Comparison of ENCODE assay signal across 10 cellular contexts in the genomic region with DNA sequence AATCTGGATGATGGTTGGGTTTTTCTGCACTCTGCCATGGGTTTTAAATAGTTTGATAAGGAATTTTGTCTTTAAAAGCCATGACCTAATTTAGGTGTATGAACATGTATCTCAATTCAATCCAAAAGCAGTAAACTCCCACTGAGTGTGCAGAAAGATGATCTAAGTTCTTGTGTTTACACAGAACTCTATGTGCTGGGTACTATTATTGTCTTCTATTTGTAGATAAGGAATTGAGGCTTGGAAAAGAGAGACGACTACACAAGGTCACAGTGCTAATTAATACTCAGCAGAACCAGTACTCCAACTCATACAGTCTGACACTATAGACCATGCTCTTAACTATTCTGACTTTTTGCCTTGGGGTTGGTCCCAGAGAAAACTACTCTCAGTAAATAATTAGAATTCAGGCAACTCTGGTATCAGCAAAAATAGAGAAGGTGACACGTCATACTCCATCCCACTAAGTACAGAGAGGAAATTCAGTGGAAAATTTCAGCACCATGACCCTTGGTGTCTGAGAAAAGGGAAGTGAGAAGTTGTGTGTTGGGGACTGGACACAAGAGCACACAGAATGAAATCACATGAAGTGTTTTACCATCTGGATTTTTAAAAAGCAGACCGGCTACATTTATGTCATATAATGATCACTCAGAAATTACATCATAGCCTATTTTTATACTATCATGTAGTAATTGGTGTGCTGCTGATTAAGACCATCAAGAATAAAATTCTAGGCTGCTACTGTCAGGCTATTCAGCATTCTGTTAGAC. TPM values are rescaled to one million over a fixed set of nuclear protein-coding genes. Genes with fewer than 3 reads are reported as not detected.
A peak's percentile ranks its signal among the peaks of the same experiment; 100 is the strongest.
DNase-seq lines count a peak whose midpoint lies in the region; ATAC-seq, FAIRE-seq and TF ChIP-seq lines count a peak whose summit lies in the region.
"Had no signal": no experiment of that assay in that cellular context is flagged by ENCODE, and none has a peak within 500 bp of the region (broad histone marks: within the 10 kb centered on the region; RNA-seq: fewer than 3 reads in every experiment).

No MANE protein-coding gene starts in this region.

- DNase-seq in GM10248 (ENCODE audit: extremely low spot score) (peak; percentile 28), K562 (ENCODE audit: extremely low read depth in 1 of 4, low spot score in 3 of 4) (no peak), PC-3 (no peak), SJCRH30 (no peak), Calu3 (no peak)
- no peak for DNase-seq in activated CD4-positive, alpha-beta T cell treated with anti-CD3 and anti-CD28 coated beads, Interleukin-2, amount 10 ng/mL, durations not matched to agents 7 days and 5 days

- H3K36me3 ChIP-seq in K562 (ENCODE audit: control insufficient read depth, insufficient read depth, low read length) (no peaks in the 10 kb centered on the region), PC-3 (ENCODE audit: low read depth, low read length) (no peaks in the 10 kb centered on the region), SJCRH30 (no peaks in the 10 kb centered on the region)

- in situ Hi-C loops in K562 (cut with MboI) = no loop called here

- H3K4me3 Mint-ChIP-seq in activated CD4-positive, alpha-beta T cell treated with anti-CD3 and anti-CD28 coated beads, Interleukin-2, amount 10 ng/mL, durations not matched to agents 7 days and 5 days = no peak overlapping the region
- H3K4me3 Mint-ChIP-seq in Calu3 (ENCODE audit: low read depth, unreplicated experiment) = no peak overlapping the region

- H3K36me3 Mint-ChIP-seq in activated CD4-positive, alpha-beta T cell treated with anti-CD3 and anti-CD28 coated beads, Interleukin-2, amount 10 ng/mL, durations not matched to agents 7 days and 5 days (ENCODE audit: low read depth) = no peaks in the 10 kb centered on the region
- no peaks in the 10 kb centered on the region for H3K36me3 Mint-ChIP-seq in Calu3 (ENCODE audit: insufficient read depth, unreplicated experiment)

- no peak for FAIRE-seq in K562 (lab: Jason Lieb, UNC)
- FAIRE-seq: endometrium had no signal

- H3K4me1 ChIP-seq in K562 (replicated peaks in 1 of 2; ENCODE audit: control insufficient read depth in 2 of 2, insufficient read depth in 2 of 2, low read length in 2 of 2) = no peaks in the 10 kb centered on the region
- H3K4me1 ChIP-seq in PC-3 (ENCODE audit: insufficient read depth, low read length) = no peaks in the 10 kb centered on the region
- H3K4me1 ChIP-seq in SJCRH30 = peaks cover 3% of the 10 kb centered on the region; the same call in 1 of the 2 replicates

- H3K79me2 ChIP-seq in K562 (ENCODE audit: control insufficient read depth, insufficient read depth, low read length) = no peaks in the 10 kb centered on the region
- H3K79me2 ChIP-seq in PC-3 (ENCODE audit: low read length) = no peaks in the 10 kb centered on the region

- H2AFZ ChIP-seq in K562 (ENCODE audit: low read depth, low read length) (no peak overlapping the region), PC-3 (ENCODE audit: low read length) (no peak overlapping the region)

- H3K9ac ChIP-seq in K562 (ENCODE audit: insufficient read depth in 1 of 2, low read depth in 2 of 2, low read length in 2 of 2) (no peak overlapping the region), PC-3 (ENCODE audit: low read length) (no peak overlapping the region)

- TF ChIP-seq POLR2A in K562 (conservative IDR thresholded peaks at IDR 0.05) = no peak

- no peak for TF ChIP-seq RAD21 in K562 (CRISPR knock-in tag; conservative IDR thresholded peaks at IDR 0.05 in 1 of 2, IDR thresholded peaks at IDR 0.05 in 1 of 2)

- no peak for TF ChIP-seq CTCF in GM10248 (IDR thresholded peaks at IDR 0.05; ENCODE audit: control extremely low read depth, extremely low read depth, low read depth, missing control alignments)
- TF ChIP-seq CTCF in K562 (IDR thresholded peaks at IDR 0.05 in 2 of 3, conservative IDR thresholded peaks at IDR 0.05 in 1 of 3; ENCODE audit: insufficient read depth in 2 of 3, low read depth in 1 of 3, low read length in 3 of 3) = no peak
- TF ChIP-seq CTCF in PC-3 (conservative IDR thresholded peaks at IDR 0.05; ENCODE audit: low read depth, low read length) = no peak
- TF ChIP-seq CTCF in Calu3 (IDR thresholded peaks at IDR 0.05; ENCODE audit: unreplicated experiment) = no peak

- H3K9me2 ChIP-seq in PC-3 (replicated peaks; ENCODE audit: low read length) = no peaks in the 10 kb centered on the region

- peak; percentile 94 for ATAC-seq in GM21381 (IDR thresholded peaks at IDR 0.05; ENCODE audit: unreplicated experiment)
- peak; percentile 75 for ATAC-seq in HG03196 (IDR thresholded peaks at IDR 0.05; ENCODE audit: unreplicated experiment)
- ATAC-seq in K562 = no peak
- no peak for ATAC-seq in PC-3
- ATAC-seq: Panc1 had no signal

- H3K27ac Mint-ChIP-seq in activated CD4-positive, alpha-beta T cell treated with anti-CD3 and anti-CD28 coated beads, Interleukin-2, amount 10 ng/mL, durations not matched to agents 7 days and 5 days = no peak overlapping the region
- no peak overlapping the region for H3K27ac Mint-ChIP-seq in Calu3 (ENCODE audit: unreplicated experiment)

- POLR2A ChIA-PET in GM10248 (lab: Yijun Ruan, JAX) = no interaction called here
- POLR2A ChIA-PET in K562 (lab: Yijun Ruan, JAX) = no interaction called here
- POLR2A ChIA-PET in PC-3 (lab: Charles Lee; ENCODE audit: unreplicated experiment) = no interaction called here
- POLR2A ChIA-PET in activated CD4-positive, alpha-beta T cell treated with anti-CD3 and anti-CD28 coated beads, Interleukin-2, amount 10 ng/mL, durations not matched to agents 7 days and 5 days (lab: Charles Lee) = no interaction called here

- H3K9me3 Mint-ChIP-seq in activated CD4-positive, alpha-beta T cell treated with anti-CD3 and anti-CD28 coated beads, Interleukin-2, amount 10 ng/mL, durations not matched to agents 7 days and 5 days = no peaks in the 10 kb centered on the region
- H3K9me3 Mint-ChIP-seq in Calu3 (ENCODE audit: low read depth, unreplicated experiment) = no peaks in the 10 kb centered on the region

- peaks cover 34% of the 10 kb centered on the region for H3K27me3 Mint-ChIP-seq in activated CD4-positive, alpha-beta T cell treated with anti-CD3 and anti-CD28 coated beads, Interleukin-2, amount 10 ng/mL, durations not matched to agents 7 days and 5 days
- H3K27me3 Mint-ChIP-seq in Calu3 (ENCODE audit: unreplicated experiment) = peaks cover 8% of the 10 kb centered on the region

- H4K20me1 ChIP-seq in K562 (replicated peaks; ENCODE audit: control insufficient read depth, insufficient read depth, low read length) (no peaks in the 10 kb centered on the region), PC-3 (ENCODE audit: low read length) (no peaks in the 10 kb centered on the region)

- H3K9me1 ChIP-seq in K562 (ENCODE audit: control insufficient read depth, insufficient read depth, low read length) = no peaks in the 10 kb centered on the region

- no peaks in the 10 kb centered on the region for H3K4me1 Mint-ChIP-seq in activated CD4-positive, alpha-beta T cell treated with anti-CD3 and anti-CD28 coated beads, Interleukin-2, amount 10 ng/mL, durations not matched to agents 7 days and 5 days
- H3K4me1 Mint-ChIP-seq in Calu3 (ENCODE audit: low read depth, unreplicated experiment) = no peaks in the 10 kb centered on the region

- intact Hi-C loops in K562 (cut with micrococcal nuclease) (no loop called here), PC-3 (cut with micrococcal nuclease) (no loop called here), Calu3 (cut with micrococcal nuclease; ENCODE audit: unreplicated experiment) (no loop called here)

- BruUV-seq in K562 (replicated peaks; lab: Mats Ljungman, UMichigan) (no TSS peak), PC-3 (replicated peaks; lab: Mats Ljungman, UMichigan) (no TSS peak), Calu3 (replicated peaks; lab: Mats Ljungman, UMichigan) (no TSS peak)

- no peak overlapping the region for H3K4me3 ChIP-seq in K562
- H3K4me3 ChIP-seq in PC-3 (ENCODE audit: low read length) = no peak overlapping the region
- no peak overlapping the region for H3K4me3 ChIP-seq in SJCRH30

- H3K4me2 ChIP-seq in K562 (ENCODE audit: insufficient read depth, low read length) (no peak overlapping the region), PC-3 (ENCODE audit: low read length) (no peak overlapping the region)

- WGBS in K562 (ENCODE audit: insufficient coverage, low coverage, missing lambda C conversion rate) = 0% methylated on average over 3 of the region's 3 CpGs

- H3K27ac ChIP-seq in K562 (ENCODE audit: extremely low read depth, low read depth, low read length) (no peak overlapping the region), PC-3 (ENCODE audit: low read length) (no peak overlapping the region), SJCRH30 (no peak overlapping the region)

- CTCF ChIA-PET in GM10248 (lab: Yijun Ruan, JAX) = no interaction called here
- CTCF ChIA-PET in K562 (lab: Yijun Ruan, JAX; ENCODE audit: low intra/inter-chr PET ratio) = no interaction called here
- CTCF ChIA-PET in PC-3 (lab: Charles Lee) = no interaction called here
- CTCF ChIA-PET in activated CD4-positive, alpha-beta T cell treated with anti-CD3 and anti-CD28 coated beads, Interleukin-2, amount 10 ng/mL, durations not matched to agents 7 days and 5 days (lab: Charles Lee) = no interaction called here
- CTCF ChIA-PET in Calu3 (lab: Charles Lee) = no interaction called here

- TF ChIP-seq EP300 in K562 (IDR thresholded peaks at IDR 0.05; ENCODE audit: low read length) = no peak

- no peaks in the 10 kb centered on the region for H3K9me3 ChIP-seq in K562 (replicated peaks; ENCODE audit: control insufficient read depth, insufficient read depth, low read depth, low read length)
- H3K9me3 ChIP-seq in PC-3 (ENCODE audit: low read length) = no peaks in the 10 kb centered on the region
- no peaks in the 10 kb centered on the region; the same call in 1 of the 2 replicates for H3K9me3 ChIP-seq in SJCRH30 (replicated peaks)

- no peaks in the 10 kb centered on the region for H3F3A ChIP-seq in PC-3 (ENCODE audit: low read length, unreplicated experiment)

- no peaks in the 10 kb centered on the region for H3K27me3 ChIP-seq in K562 (ENCODE audit: control insufficient read depth in 2 of 2, insufficient read depth in 2 of 2, low read length in 2 of 2)
- H3K27me3 ChIP-seq in PC-3 (ENCODE audit: low read length) = no peaks in the 10 kb centered on the region
- no peaks in the 10 kb centered on the region for H3K27me3 ChIP-seq in SJCRH30

RNA-seq across cellular contexts. Expression of a gene that starts 18.2 kb away (rescaled TPM):
- 0.14 TPM in 1 of 2 replicates, not detected in the other for total RNA-seq in K562 (2011; cell fraction: chromatin; rRNA removed; ENCODE audit: low replicate concordance)
- total RNA-seq in K562 (2011; cell fraction: nucleolus; rRNA removed) = not detected in 2 replicates
- 0.15 TPM in 1 of 2 replicates, not detected in the other for total RNA-seq in K562 (2011; cell fraction: nucleoplasm; rRNA removed)
- 0.14 and 0.24 TPM in 2 replicates for total RNA-seq in K562 (2014; rRNA removed)
- 0.22 and 0.25 TPM in 2 replicates for total RNA-seq in K562 (2014; rRNA removed; fragmentation: Illumina TruSeq; extraction: Trizol)
- 0.08 and 0.11 TPM in 2 replicates for total RNA-seq in K562 (2015; rRNA removed; fragmentation: Illumina TruSeq; extraction: Trizol)
- total RNA-seq in K562 (2021) = 0.07 and 0.29 TPM in 2 replicates
- 0.03 and 0.04 TPM in 2 replicates for polyA plus RNA-seq in K562 (2011; rRNA removed)
- polyA plus RNA-seq in K562 (2011; cell fraction: cytosol; rRNA removed) = not detected in 2 replicates
- 0.03 and 0.06 TPM in 2 replicates for polyA plus RNA-seq in K562 (2011; cell fraction: nucleus; rRNA removed)
- 0.16 and 10.6 TPM in 2 replicates for polyA plus RNA-seq in K562 (2012)
- 0.12 and 0.17 TPM in 2 replicates for polyA plus RNA-seq in K562 (2014; fragmentation: Illumina TruSeq; extraction: Trizol)
- under 1 TPM; 0.03 to 0.06 TPM for polyA plus RNA-seq in K562 (2014; fragmentation: Nextera tagmentation; extraction: Ambion mirVana)
- 0.08 and 0.19 TPM in 2 replicates for polyA plus RNA-seq in K562 (2014; rRNA removed)
- polyA minus RNA-seq in K562 (2011; rRNA and poly(A)+ RNA removed) = 0.03 and 0.04 TPM in 2 replicates
- not detected in 2 replicates for polyA minus RNA-seq in K562 (2011; cell fraction: cytosol; rRNA and poly(A)+ RNA removed)
- under 0.01 and 0.11 TPM in 2 replicates for polyA minus RNA-seq in K562 (2011; cell fraction: nucleus; rRNA and poly(A)+ RNA removed)
- 2.4 and 2.8 TPM in 2 replicates for total RNA-seq in PC-3 (2014; rRNA removed)
- total RNA-seq in activated CD4-positive, alpha-beta T cell treated with anti-CD3 and anti-CD28 coated beads, Interleukin-2, amount 10 ng/mL, durations not matched to agents 7 days and 5 days = under 1 TPM; 0.15 to 0.21 TPM
- total RNA-seq in SJCRH30 (2014; rRNA removed; shearing (Covaris generic)) = 0.08 and 0.14 TPM in 2 replicates
- 0.35 and 0.64 TPM in 2 replicates for total RNA-seq in Calu3 (2022)

Comparison
In these comparisons a context has a peak if more than half of its experiments do, and no peak if none do; other contexts are left out.
1. ATAC-seq: peak in GM21381 (single experiment) and HG03196 (single experiment); none in K562 (single experiment) and PC-3 (single experiment).